In the genomic region with DNA sequence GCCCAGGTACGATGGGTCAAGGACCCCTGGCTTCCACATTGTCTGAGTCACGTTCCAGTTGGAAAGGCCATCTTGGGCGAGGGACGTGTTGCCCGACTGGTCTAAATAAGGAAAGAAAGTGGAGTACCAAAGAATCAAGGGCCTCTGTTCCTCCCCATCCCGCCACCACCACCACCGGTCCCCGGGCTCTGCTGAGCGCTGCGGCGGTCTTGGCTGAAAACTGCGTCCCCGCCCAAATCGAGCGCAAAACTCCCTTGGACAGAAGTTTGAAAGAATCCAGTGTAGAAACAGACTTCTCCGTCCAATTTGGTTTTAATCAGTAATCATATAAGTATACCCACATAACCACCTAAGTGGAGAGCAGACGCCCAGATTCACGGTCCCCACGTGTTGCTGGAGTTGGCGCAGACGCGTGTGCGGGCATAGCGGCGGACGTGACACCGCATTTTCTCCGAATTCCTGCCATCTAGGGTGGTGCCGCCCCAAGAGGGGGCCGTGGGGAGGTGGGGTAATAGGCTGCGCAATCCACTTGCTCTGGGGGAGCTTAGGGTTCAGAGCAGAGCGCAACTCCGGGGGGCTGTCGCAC, we compare ENCODE assay signal across 8 cellular contexts.
A peak's percentile ranks its signal among the peaks of the same experiment; 100 is the strongest.
DNase-seq lines count a peak whose midpoint lies in the region; ATAC-seq and TF ChIP-seq lines count a peak whose summit lies in the region.

No MANE protein-coding gene starts in this region.

- ATAC-seq in activated T-cell treated with anti-CD3 and anti-CD28 coated beads, Interleukin-2, amount 50 U/mL, for 4 hours = no peak
- no peak for ATAC-seq in activated CD8-positive, alpha-beta memory T cell treated with anti-CD3 and anti-CD28 coated beads, Interleukin-2, amount 10 ng/mL, durations not matched to agents 7 days and 5 days
- ATAC-seq in omental fat pad (ENCODE audit: low FRiP score) (no peak), HG03521 (IDR thresholded peaks at IDR 0.05; ENCODE audit: unreplicated experiment) (no peak)

- CTCF ChIA-PET in activated CD8-positive, alpha-beta memory T cell treated with anti-CD3 and anti-CD28 coated beads, Interleukin-2, amount 10 ng/mL, durations not matched to agents 7 days and 5 days (lab: Charles Lee) = no interaction called here

- no peak overlapping the region for H3K27ac ChIP-seq in iPS-18a (ENCODE audit: low read length)
- H3K27ac ChIP-seq in subcutaneous abdominal adipose tissue (ENCODE audit: low read depth, low read length) = no peak overlapping the region

- peak overlapping the region; percentile 71 for H3K4me3 Mint-ChIP-seq in activated T-cell treated with anti-CD3 and anti-CD28 coated beads, Interleukin-2, amount 50 U/mL, for 4 hours
- peak overlapping the region; percentile 7 for H3K4me3 Mint-ChIP-seq in activated CD8-positive, alpha-beta memory T cell treated with anti-CD3 and anti-CD28 coated beads, Interleukin-2, amount 10 ng/mL, durations not matched to agents 7 days and 5 days

- TF ChIP-seq CTCF in omental fat pad (IDR thresholded peaks at IDR 0.05) = no peak

- H3K4me3 ChIP-seq in iPS-18a (ENCODE audit: low read length) = peak overlapping the region; percentile 70
- H3K4me3 ChIP-seq in subcutaneous abdominal adipose tissue (ENCODE audit: low read depth in 1 of 5, low read length in 5 of 5) = peak overlapping the region in 4 of 5 donors; percentile 50 to 72 (median 58)

- H3K9me3 ChIP-seq in iPS-18a (ENCODE audit: control insufficient read depth, low read depth, low read length) (no peaks in the 10 kb centered on the region), subcutaneous abdominal adipose tissue (ENCODE audit: control insufficient read depth in 5 of 5, low read length in 5 of 5) (peaks cover 0 to 9% (median 3%) of the 10 kb centered on the region in 5 donors)

- no peak for DNase-seq in activated T-cell treated with anti-CD3 and anti-CD28 coated beads, Interleukin-2, amount 50 U/mL, for 4 hours
- no peak for DNase-seq in activated T-cell treated with anti-CD3 and anti-CD28 coated beads for 4 hours
- DNase-seq in activated CD8-positive, alpha-beta memory T cell treated with anti-CD3 and anti-CD28 coated beads, Interleukin-2, amount 10 ng/mL, durations not matched to agents 7 days and 5 days = no peak
- DNase-seq in omental fat pad (ENCODE audit: low spot score) = no peak
- no peak for DNase-seq in foreskin melanocyte

- H3K36me3 Mint-ChIP-seq in activated T-cell treated with anti-CD3 and anti-CD28 coated beads, Interleukin-2, amount 50 U/mL, for 4 hours (ENCODE audit: insufficient read depth) = no peaks in the 10 kb centered on the region
- peaks cover 5% of the 10 kb centered on the region for H3K36me3 Mint-ChIP-seq in activated CD8-positive, alpha-beta memory T cell treated with anti-CD3 and anti-CD28 coated beads, Interleukin-2, amount 10 ng/mL, durations not matched to agents 7 days and 5 days

- H3K27me3 ChIP-seq in iPS-18a (ENCODE audit: control insufficient read depth, insufficient read depth, low read length) = peaks cover 85% of the 10 kb centered on the region
- H3K27me3 ChIP-seq in subcutaneous abdominal adipose tissue (ENCODE audit: control insufficient read depth in 5 of 5, insufficient read depth in 4 of 5, low read length in 5 of 5) = peaks cover 48 to 71% (median 63%) of the 10 kb centered on the region in 5 donors

- peaks cover 8% of the 10 kb centered on the region for H3K4me1 ChIP-seq in iPS-18a (ENCODE audit: control insufficient read depth, low read depth, low read length)
- H3K4me1 ChIP-seq in subcutaneous abdominal adipose tissue (ENCODE audit: control insufficient read depth in 5 of 5, insufficient read depth in 5 of 5, low read length in 5 of 5) = peaks cover 4 to 51% (median 47%) of the 10 kb centered on the region in 5 donors

- peaks cover 34% of the 10 kb centered on the region for H3K4me1 Mint-ChIP-seq in activated T-cell treated with anti-CD3 and anti-CD28 coated beads, Interleukin-2, amount 50 U/mL, for 4 hours (ENCODE audit: low read depth)
- H3K4me1 Mint-ChIP-seq in activated CD8-positive, alpha-beta memory T cell treated with anti-CD3 and anti-CD28 coated beads, Interleukin-2, amount 10 ng/mL, durations not matched to agents 7 days and 5 days = peaks cover 38% of the 10 kb centered on the region

- H3K9me3 Mint-ChIP-seq in activated T-cell treated with anti-CD3 and anti-CD28 coated beads, Interleukin-2, amount 50 U/mL, for 4 hours = no peaks in the 10 kb centered on the region
- no peaks in the 10 kb centered on the region for H3K9me3 Mint-ChIP-seq in activated CD8-positive, alpha-beta memory T cell treated with anti-CD3 and anti-CD28 coated beads, Interleukin-2, amount 10 ng/mL, durations not matched to agents 7 days and 5 days (ENCODE audit: low read depth)

- peak overlapping the region; percentile 66 for H3K27ac Mint-ChIP-seq in activated CD8-positive, alpha-beta memory T cell treated with anti-CD3 and anti-CD28 coated beads, Interleukin-2, amount 10 ng/mL, durations not matched to agents 7 days and 5 days

- H3K36me3 ChIP-seq in iPS-18a (ENCODE audit: control insufficient read depth, low read depth, low read length) = no peaks in the 10 kb centered on the region
- no peaks in the 10 kb centered on the region for H3K36me3 ChIP-seq in subcutaneous abdominal adipose tissue (ENCODE audit: control insufficient read depth in 5 of 5, insufficient read depth in 5 of 5, low read length in 5 of 5)

- H3K9ac ChIP-seq in iPS-18a (ENCODE audit: low read length) = peak overlapping the region; percentile 18
- no peak overlapping the region for H3K9ac ChIP-seq in subcutaneous abdominal adipose tissue (ENCODE audit: low read length in 5 of 5)

- peaks cover 80% of the 10 kb centered on the region for H3K27me3 Mint-ChIP-seq in activated T-cell treated with anti-CD3 and anti-CD28 coated beads, Interleukin-2, amount 50 U/mL, for 4 hours (ENCODE audit: low read depth)
- H3K27me3 Mint-ChIP-seq in activated CD8-positive, alpha-beta memory T cell treated with anti-CD3 and anti-CD28 coated beads, Interleukin-2, amount 10 ng/mL, durations not matched to agents 7 days and 5 days = peaks cover 86% of the 10 kb centered on the region
